Comparison of ENCODE assay signal across 12 cellular contexts in genomic region chr6:91167846-91168245, GRCh38.
DNase-seq lines count a peak whose midpoint lies in the region; ATAC-seq, FAIRE-seq and TF ChIP-seq lines count a peak whose summit lies in the region.
"Had no signal": no experiment of that assay in that cellular context is flagged by ENCODE, and none has a peak within 500 bp of the region (broad histone marks: within the 10 kb centered on the region; RNA-seq: fewer than 3 reads in every experiment).

No MANE protein-coding gene starts in this region.

- H3K27ac Mint-ChIP-seq in nephron progenitor cell: no peak overlapping the region
- H3K27ac Mint-ChIP-seq: CD14-positive monocyte, naive B cell had no signal

- FAIRE-seq in RCC 7860 (lab: Jason Lieb, UNC): no peak

- H3K4me3 Mint-ChIP-seq in nephron progenitor cell: no peak overlapping the region
- H3K4me3 Mint-ChIP-seq: CD14-positive monocyte, naive B cell had no signal

- no peaks in the 10 kb centered on the region for H3K9me3 ChIP-seq in MG63
- H3K9me3 ChIP-seq: gastroesophageal sphincter had no signal

- H3K27ac ChIP-seq in brain microvascular endothelial cell: no peak overlapping the region
- H3K27ac ChIP-seq: gastroesophageal sphincter had no signal

- H3K4me3 ChIP-seq in MG63 (no peak overlapping the region), brain microvascular endothelial cell (ENCODE audit: low read depth, low read length) (no peak overlapping the region)
- H3K4me3 ChIP-seq: gastroesophageal sphincter had no signal

- no peaks in the 10 kb centered on the region for H3K9me3 Mint-ChIP-seq in nephron progenitor cell
- H3K9me3 Mint-ChIP-seq: CD14-positive monocyte, naive B cell had no signal

- peaks cover 12% of the 10 kb centered on the region for H3K4me1 Mint-ChIP-seq in nephron progenitor cell
- H3K4me1 Mint-ChIP-seq: CD14-positive monocyte had no signal

- TF ChIP-seq CTCF in brain microvascular endothelial cell (IDR thresholded peaks at IDR 0.05; ENCODE audit: low read depth, low read length, missing control alignments): peak; percentile 57
- TF ChIP-seq CTCF in nephron progenitor cell (IDR thresholded peaks at IDR 0.05): peak; percentile 32

- DNase-seq in D341Med (ENCODE audit: low spot score) (peak; percentile 36), MG63 (peak; percentile 3), brain microvascular endothelial cell (no peak), nephron progenitor cell (no peak), medulla oblongata (ENCODE audit: extremely low spot score) (no peak), RCC 7860 (ENCODE audit: low spot score) (no peak)
- DNase-seq: activated T-cell treated with anti-CD3 and anti-CD28 coated beads for 4 hours, KBM-7, naive B cell had no signal

- no peaks in the 10 kb centered on the region for H3K36me3 Mint-ChIP-seq in nephron progenitor cell (ENCODE audit: low read depth)
- H3K36me3 Mint-ChIP-seq: CD14-positive monocyte, naive B cell had no signal

- in situ Hi-C loops in brain microvascular endothelial cell (cut with HindIII; ENCODE audit: low pct_ligation_motif_present, low sequenced_read_pairs): no loop called here

- H3K27me3 ChIP-seq in MG63 (peaks cover 5% of the 10 kb centered on the region; the same call in 1 of the 2 replicates), brain microvascular endothelial cell (replicated peaks) (no peaks in the 10 kb centered on the region)
- H3K27me3 ChIP-seq: gastroesophageal sphincter had no signal

- ATAC-seq in GM18511 (IDR thresholded peaks at IDR 0.05; ENCODE audit: unreplicated experiment): no peak
- ATAC-seq: gastroesophageal sphincter had no signal

- H3K27me3 Mint-ChIP-seq in nephron progenitor cell (ENCODE audit: low read depth, poor library complexity): peaks cover 5% of the 10 kb centered on the region
- H3K27me3 Mint-ChIP-seq: naive B cell had no signal

- H3K36me3 ChIP-seq in MG63 (no peaks in the 10 kb centered on the region), brain microvascular endothelial cell (replicated peaks) (no peaks in the 10 kb centered on the region)
- H3K36me3 ChIP-seq: gastroesophageal sphincter had no signal

Comparison
In these comparisons a context has a peak if more than half of its experiments do, and no peak if none do; other contexts are left out.
1. DNase-seq: peak in D341Med (single experiment) and MG63 (single experiment); none in brain microvascular endothelial cell (single experiment), nephron progenitor cell (single experiment), medulla oblongata (single experiment) and RCC 7860 (single experiment).